10 cellular contexts compared by ENCODE assay signal in genomic region chr15:43808960-43809678, GRCh38. TPM values are rescaled to one million over a fixed set of nuclear protein-coding genes. Genes with fewer than 3 reads are reported as not detected.
DNase-seq lines count a peak whose midpoint lies in the region; ATAC-seq and TF ChIP-seq lines count a peak whose summit lies in the region.
"Had no signal": no experiment of that assay in that cellular context is flagged by ENCODE, and none has a peak within 500 bp of the region (broad histone marks: within the 10 kb centered on the region; RNA-seq: fewer than 3 reads in every experiment).

No MANE protein-coding gene starts in this region.

- H3K4me2 ChIP-seq in OCI-LY1 (ENCODE audit: low read length): peak overlapping the region; percentile 58

- H3K4me3 ChIP-seq in OCI-LY1 (ENCODE audit: low read depth, low read length, poor library complexity, severe bottlenecking) (no peak overlapping the region), body of pancreas (no peak overlapping the region)

- DNase-seq in NCI-H1092 treated with DMSO at 0.1 percent for 48 hours (lab: John Stamatoyannopoulos, UW) (no peak), GM19238 (ENCODE audit: insufficient read length, low spot score) (no peak), body of pancreas (no peak), NCI-H1694 treated with DMSO at 0.1 percent for 48 hours (lab: John Stamatoyannopoulos, UW) (no peak)
- DNase-seq: activated CD4-positive, CD25-positive, alpha-beta regulatory T cell; naive thymus-derived CD8-positive, alpha-beta T cell had no signal

- H3K9me2 ChIP-seq in OCI-LY1 (ENCODE audit: low read depth, low read length): no peaks in the 10 kb centered on the region

- peaks cover 11% of the 10 kb centered on the region for H3F3A ChIP-seq in OCI-LY1 (ENCODE audit: insufficient read depth, low read length)

- peaks cover 92% of the 10 kb centered on the region for H3K36me3 ChIP-seq in OCI-LY1 (ENCODE audit: insufficient read depth, low read length)
- H3K36me3 ChIP-seq in body of pancreas (replicated peaks in 1 of 2; ENCODE audit: insufficient read depth in 1 of 2, low read depth in 2 of 2): peaks cover 2 to 50% of the 10 kb centered on the region in 2 donors

- H3K27ac ChIP-seq in 22Rv1 (peak overlapping the region; percentile 42), OCI-LY1 (ENCODE audit: low read depth, low read length, poor library complexity, severe bottlenecking) (peak overlapping the region; percentile 93), body of pancreas (no peak overlapping the region)

- ATAC-seq in GM18868 (IDR thresholded peaks at IDR 0.05; ENCODE audit: unreplicated experiment) (peak; percentile 83), HG02870 (IDR thresholded peaks at IDR 0.05; ENCODE audit: unreplicated experiment) (peak; percentile 66), body of pancreas (no peak)

- H3K79me2 ChIP-seq in OCI-LY1 (ENCODE audit: insufficient read depth, low read length): no peaks in the 10 kb centered on the region

- H3K4me1 ChIP-seq in OCI-LY1 (ENCODE audit: insufficient read depth, low read length, severe bottlenecking): peaks cover 33% of the 10 kb centered on the region
- H3K4me1 ChIP-seq in body of pancreas: no peaks in the 10 kb centered on the region

- TF ChIP-seq POLR2A in body of pancreas (IDR thresholded peaks at IDR 0.05): no peak

- 92 to 94% methylated on average over 6 of the region's 6 CpGs for WGBS in body of pancreas, 2 donors

- H4K20me1 ChIP-seq in OCI-LY1 (ENCODE audit: insufficient read depth, low read length): no peaks in the 10 kb centered on the region

- intact Hi-C loops in body of pancreas (cut with DNase I): no loop called here

- H3K27me3 ChIP-seq in OCI-LY1 (ENCODE audit: insufficient read depth, low read length) (no peaks in the 10 kb centered on the region), body of pancreas (no peaks in the 10 kb centered on the region)

- H3K9me3 ChIP-seq in OCI-LY1 (ENCODE audit: low read length) (no peaks in the 10 kb centered on the region), body of pancreas (no peaks in the 10 kb centered on the region)

- no peak overlapping the region for H2AFZ ChIP-seq in OCI-LY1 (ENCODE audit: low read length)

- no peak for TF ChIP-seq CTCF in 22Rv1 (IDR thresholded peaks at IDR 0.05)
- no peak for TF ChIP-seq CTCF in OCI-LY1 (IDR thresholded peaks at IDR 0.05; ENCODE audit: low read length)
- no peak for TF ChIP-seq CTCF in body of pancreas (IDR thresholded peaks at IDR 0.05)

- H3K9ac ChIP-seq in OCI-LY1 (ENCODE audit: low read length): peak overlapping the region; percentile 42

RNA-seq across cellular contexts. Expression of gene HYPK, which starts 8.7 kb away (rescaled TPM):
- 10 to 100 TPM; 13.2 to 52.9 TPM for total RNA-seq in body of pancreas

RNA-seq across cellular contexts. Expression of gene SERINC4, which starts 9.1 kb away (rescaled TPM):
- total RNA-seq in body of pancreas: not detected

RNA-seq across cellular contexts. Expression of gene MFAP1, which starts 15.4 kb away (rescaled TPM):
- 1 to 10 TPM; 1.6 to 9.9 TPM for total RNA-seq in body of pancreas

RNA-seq across cellular contexts. Expression of gene SERF2, which starts 17.0 kb away (rescaled TPM):
- total RNA-seq in body of pancreas: 100 to 1,000 TPM; 190 to 818 TPM

RNA-seq across cellular contexts. Expression of gene WDR76, which starts 17.7 kb away (rescaled TPM):
- 1 to 10 TPM; 6.2 to 6.9 TPM for total RNA-seq in body of pancreas

Comparison
In these comparisons a context has a peak if more than half of its experiments do, and no peak if none do; other contexts are left out.
1. H3K27ac ChIP-seq: peak in 22Rv1 (single experiment) and OCI-LY1 (single experiment); none in body of pancreas (0 of 4).